8 cellular contexts compared by ENCODE assay signal in the genomic region with DNA sequence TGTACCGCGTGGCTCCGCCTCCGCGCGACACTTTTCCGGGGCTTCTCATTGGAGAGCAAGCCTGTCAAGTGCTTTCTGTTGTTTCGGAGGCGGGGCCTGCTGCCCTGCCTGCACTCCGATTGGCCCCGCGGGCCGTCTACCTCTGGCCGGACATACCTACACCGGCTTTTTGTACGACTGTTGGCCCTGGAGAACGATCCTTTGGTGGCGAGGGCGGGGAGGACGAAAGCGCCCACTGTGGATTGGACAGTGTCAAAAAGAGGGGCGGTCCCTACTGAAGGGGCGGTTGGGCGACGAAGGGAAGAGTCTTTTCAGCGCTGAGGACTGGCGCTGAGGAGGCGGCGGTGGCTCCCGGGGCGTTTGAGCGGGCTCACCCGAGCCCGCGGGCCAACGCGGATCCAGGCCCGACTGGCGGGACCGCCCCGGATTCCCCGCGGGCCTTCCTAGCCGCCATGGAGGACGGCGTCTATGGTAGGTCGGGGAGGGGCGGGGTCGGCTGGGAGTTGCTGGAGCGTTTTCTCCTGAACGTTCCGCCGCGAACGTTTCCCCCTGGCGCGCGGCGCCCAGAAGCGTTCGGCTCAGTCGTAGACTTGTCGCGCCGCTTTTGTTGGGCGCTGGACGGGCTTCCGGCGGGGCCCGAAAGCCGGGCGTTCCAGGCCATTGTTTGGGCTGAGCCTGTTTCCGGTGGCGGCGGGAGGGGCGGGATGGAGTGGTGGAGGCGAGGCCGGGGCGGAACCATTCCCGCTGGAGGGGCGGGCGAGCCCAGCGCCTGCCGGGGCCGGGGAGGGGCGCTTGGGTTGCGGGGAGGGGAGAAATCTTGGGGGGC. TPM values are rescaled to one million over a fixed set of nuclear protein-coding genes. Genes with fewer than 3 reads are reported as not detected.
DNase-seq lines count a peak whose midpoint lies in the region; ATAC-seq and FAIRE-seq lines count a peak whose summit lies in the region.

A gene with protein sequence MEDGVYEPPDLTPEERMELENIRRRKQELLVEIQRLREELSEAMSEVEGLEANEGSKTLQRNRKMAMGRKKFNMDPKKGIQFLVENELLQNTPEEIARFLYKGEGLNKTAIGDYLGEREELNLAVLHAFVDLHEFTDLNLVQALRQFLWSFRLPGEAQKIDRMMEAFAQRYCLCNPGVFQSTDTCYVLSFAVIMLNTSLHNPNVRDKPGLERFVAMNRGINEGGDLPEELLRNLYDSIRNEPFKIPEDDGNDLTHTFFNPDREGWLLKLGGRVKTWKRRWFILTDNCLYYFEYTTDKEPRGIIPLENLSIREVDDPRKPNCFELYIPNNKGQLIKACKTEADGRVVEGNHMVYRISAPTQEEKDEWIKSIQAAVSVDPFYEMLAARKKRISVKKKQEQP (plus strand): TSS at position 314 of the 826 bp plus-strand sequence. CDS start 139 bp downstream, at position 453.

- H3K4ac ChIP-seq in mesenchymal stem cell (ENCODE audit: low read depth in 1 of 2, low read length in 2 of 2), result peak within 1 kb of the TSS; percentile 75 to 98

- H3K18ac ChIP-seq in mesenchymal stem cell (ENCODE audit: low read depth in 1 of 2, low read length in 2 of 2), result peak within 1 kb of the TSS; percentile 86 to 98

- peak within 1 kb of the TSS; percentile 85 for H2AK5ac ChIP-seq in mesenchymal stem cell (ENCODE audit: low read length, severe bottlenecking)

- peak within 1 kb of the TSS; percentile 80 to 95 for H3K27ac Mint-ChIP-seq in effector memory CD8-positive, alpha-beta T cell

- peak within 1 kb of the TSS; percentile 77 for H2BK15ac ChIP-seq in mesenchymal stem cell (ENCODE audit: low read depth, poor library complexity, severe bottlenecking)

- peak within 1 kb of the TSS in 1 of 2 experiments; percentile 43 for H2BK12ac ChIP-seq in mesenchymal stem cell (ENCODE audit: low read length in 2 of 2)

- peak within 1 kb of the TSS; percentile 84 to 87 for H3K4me3 ChIP-seq in mesenchymal stem cell (ENCODE audit: insufficient read depth in 1 of 2, low read depth in 1 of 2, low read length in 2 of 2)

- H4K8ac ChIP-seq in mesenchymal stem cell (ENCODE audit: low read length), result peak within 1 kb of the TSS; percentile 85

- peak; percentile 90 for ATAC-seq in GM21381 (IDR thresholded peaks at IDR 0.05; ENCODE audit: unreplicated experiment)
- ATAC-seq in effector memory CD8-positive, alpha-beta T cell (replicated peaks), result peak; percentile 85

- DNase-seq in CMK (ENCODE audit: low read depth), result peak; percentile 100
- DNase-seq in HTR-8/SVneo (ENCODE audit: insufficient read length, low spot score), result peak; percentile 98
- peak; percentile 100 for DNase-seq in NOMO-1 treated with DMSO at 0.1 percent for 48 hours (lab: John Stamatoyannopoulos, UW; ENCODE audit: unreplicated experiment)
- peak; percentile 84 to 98 (median 94) for DNase-seq in activated CD8-positive, alpha-beta memory T cell treated with anti-CD3 and anti-CD28 coated beads for 48 hours (ENCODE audit: low read depth in 2 of 3, low spot score in 2 of 3)
- peak; percentile 99 for DNase-seq in effector memory CD8-positive, alpha-beta T cell
- DNase-seq in mesenchymal stem cell, result peak; percentile 100
- peak; percentile 96 for DNase-seq in stimulated activated CD8-positive, alpha-beta memory T cell treated with anti-CD3 and anti-CD28 coated beads, Interleukin-15, amount 100 ng/mL, for 1 hour (ENCODE audit: low read depth)

- peaks cover 12% of the 10 kb centered on the region for H3K4me1 ChIP-seq in mesenchymal stem cell (ENCODE audit: control insufficient read depth, insufficient read depth, low read depth, low read length)

- H2BK120ac ChIP-seq in mesenchymal stem cell (ENCODE audit: low read depth, low read length), result no peak within 1 kb of the TSS

- H3K36me3 ChIP-seq in mesenchymal stem cell (ENCODE audit: control insufficient read depth in 1 of 2, insufficient read depth in 2 of 2, low read depth in 1 of 2, low read length in 2 of 2), result peaks cover 46 to 48% of the 10 kb centered on the region in 2 experiments

- H2BK5ac ChIP-seq in mesenchymal stem cell (ENCODE audit: low read depth, low read length, poor library complexity, severe bottlenecking), result peak within 1 kb of the TSS; percentile 94

- H3K23ac ChIP-seq in mesenchymal stem cell (ENCODE audit: low read length in 2 of 2), result peak within 1 kb of the TSS in 1 of 2 experiments; percentile 18

- peak within 1 kb of the TSS; percentile 93 for H4K91ac ChIP-seq in mesenchymal stem cell (ENCODE audit: low read length)

- no peaks in the 10 kb centered on the region for H3K9me3 Mint-ChIP-seq in effector memory CD8-positive, alpha-beta T cell

- peak within 1 kb of the TSS; percentile 87 to 88 for H3K4me3 Mint-ChIP-seq in effector memory CD8-positive, alpha-beta T cell

- no peaks in the 10 kb centered on the region for H3K27me3 ChIP-seq in mesenchymal stem cell (ENCODE audit: control insufficient read depth in 1 of 2, insufficient read depth in 1 of 2, low read length in 2 of 2)

- no peak within 1 kb of the TSS for H2AFZ ChIP-seq in mesenchymal stem cell (ENCODE audit: low read depth, low read length)

- H3K9ac ChIP-seq in mesenchymal stem cell (ENCODE audit: low read length), result peak within 1 kb of the TSS; percentile 98

- H3K14ac ChIP-seq in mesenchymal stem cell (ENCODE audit: low read length in 2 of 2), result peak within 1 kb of the TSS in 1 of 2 experiments; percentile 47

- FAIRE-seq in HTR-8/SVneo (lab: Jason Lieb, UNC), result peak; percentile 95

- no peaks in the 10 kb centered on the region for H3K27me3 Mint-ChIP-seq in effector memory CD8-positive, alpha-beta T cell

- 0% methylated on average over 63 of the region's 87 CpGs for WGBS in mesenchymal stem cell

- peaks cover 34% of the 10 kb centered on the region for H3K36me3 Mint-ChIP-seq in effector memory CD8-positive, alpha-beta T cell (ENCODE audit: insufficient read depth)

- no peaks in the 10 kb centered on the region for H3K9me3 ChIP-seq in mesenchymal stem cell (ENCODE audit: control insufficient read depth, low read length)

- H3K4me2 ChIP-seq in mesenchymal stem cell (ENCODE audit: low read length, poor library complexity, severe bottlenecking), result peak within 1 kb of the TSS; percentile 89

- peaks cover 17 to 21% of the 10 kb centered on the region in 2 donors for H3K4me1 Mint-ChIP-seq in effector memory CD8-positive, alpha-beta T cell (ENCODE audit: low read depth in 2 of 2)

- peaks cover 27% of the 10 kb centered on the region for H3K79me1 ChIP-seq in mesenchymal stem cell (replicated peaks; ENCODE audit: low read length, poor library complexity, severe bottlenecking)

- peak within 1 kb of the TSS; percentile 91 for H3K27ac ChIP-seq in mesenchymal stem cell (ENCODE audit: low read length, poor library complexity, severe bottlenecking)

RNA-seq across cellular contexts. Expression of the gene that starts here (rescaled TPM):
- 47.7 TPM for polyA plus RNA-seq in mesenchymal stem cell (2013, experiment 1 of 2)
- polyA plus RNA-seq in mesenchymal stem cell (2013, experiment 2 of 2), result 45.1 TPM

Comparison
In these comparisons a context has a peak if more than half of its experiments do, and no peak if none do; other contexts are left out.
1. Peak in every context shown above with its lines: DNase-seq, ATAC-seq, H3K4me3 ChIP-seq and H3K27ac ChIP-seq.